In genomic region chr7:151662291-151662690, GRCh38 we compare ENCODE assay signal across 1 cellular context.
TF ChIP-seq lines count a peak whose summit lies in the region.

No MANE protein-coding gene starts in this region.

TF ChIP-seq in IMR-90, 13 proteins besides CTCF, POLR2A, EP300 and RAD21 (continued from another document):
- TF ChIP-seq, protein P1, sequence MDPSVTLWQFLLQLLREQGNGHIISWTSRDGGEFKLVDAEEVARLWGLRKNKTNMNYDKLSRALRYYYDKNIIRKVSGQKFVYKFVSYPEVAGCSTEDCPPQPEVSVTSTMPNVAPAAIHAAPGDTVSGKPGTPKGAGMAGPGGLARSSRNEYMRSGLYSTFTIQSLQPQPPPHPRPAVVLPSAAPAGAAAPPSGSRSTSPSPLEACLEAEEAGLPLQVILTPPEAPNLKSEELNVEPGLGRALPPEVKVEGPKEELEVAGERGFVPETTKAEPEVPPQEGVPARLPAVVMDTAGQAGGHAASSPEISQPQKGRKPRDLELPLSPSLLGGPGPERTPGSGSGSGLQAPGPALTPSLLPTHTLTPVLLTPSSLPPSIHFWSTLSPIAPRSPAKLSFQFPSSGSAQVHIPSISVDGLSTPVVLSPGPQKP (IDR thresholded peaks at IDR 0.05; ENCODE audit: borderline replicate concordance, low read depth, low read length): no peak
- TF ChIP-seq NFE2L2 (IDR thresholded peaks at IDR 0.05; ENCODE audit: low read depth, low read length): no peak
TF ChIP-seq in IMR-90: peak in this region for 0.
